In the genomic region with DNA sequence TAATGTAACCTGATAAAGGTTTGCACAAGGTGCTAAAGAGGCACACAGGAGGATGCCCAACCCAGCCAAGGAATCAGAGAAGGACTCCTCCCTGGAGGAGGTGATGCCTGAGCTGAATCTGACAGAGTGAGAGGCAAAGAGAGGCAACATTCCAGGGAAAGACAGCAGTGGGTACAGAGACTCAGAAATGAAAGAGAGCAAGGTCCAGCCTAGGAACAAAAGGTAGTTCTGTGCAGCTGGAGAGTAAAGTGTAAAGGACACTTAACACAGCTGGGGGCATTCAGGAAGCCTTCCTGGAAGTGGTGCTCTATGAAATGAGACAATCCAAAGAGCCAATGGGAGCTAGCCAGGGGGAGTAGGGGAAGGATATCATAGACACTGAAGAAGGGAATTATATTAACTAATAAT, we compare ENCODE assay signal across 1 cellular context.
TF ChIP-seq lines count a peak whose summit lies in the region.

No MANE protein-coding gene starts in this region.

TF ChIP-seq in HepG2, 621 proteins besides CTCF, POLR2A, EP300 and RAD21 (continued from another document and continues in another):
- TF ChIP-seq, protein P1, sequence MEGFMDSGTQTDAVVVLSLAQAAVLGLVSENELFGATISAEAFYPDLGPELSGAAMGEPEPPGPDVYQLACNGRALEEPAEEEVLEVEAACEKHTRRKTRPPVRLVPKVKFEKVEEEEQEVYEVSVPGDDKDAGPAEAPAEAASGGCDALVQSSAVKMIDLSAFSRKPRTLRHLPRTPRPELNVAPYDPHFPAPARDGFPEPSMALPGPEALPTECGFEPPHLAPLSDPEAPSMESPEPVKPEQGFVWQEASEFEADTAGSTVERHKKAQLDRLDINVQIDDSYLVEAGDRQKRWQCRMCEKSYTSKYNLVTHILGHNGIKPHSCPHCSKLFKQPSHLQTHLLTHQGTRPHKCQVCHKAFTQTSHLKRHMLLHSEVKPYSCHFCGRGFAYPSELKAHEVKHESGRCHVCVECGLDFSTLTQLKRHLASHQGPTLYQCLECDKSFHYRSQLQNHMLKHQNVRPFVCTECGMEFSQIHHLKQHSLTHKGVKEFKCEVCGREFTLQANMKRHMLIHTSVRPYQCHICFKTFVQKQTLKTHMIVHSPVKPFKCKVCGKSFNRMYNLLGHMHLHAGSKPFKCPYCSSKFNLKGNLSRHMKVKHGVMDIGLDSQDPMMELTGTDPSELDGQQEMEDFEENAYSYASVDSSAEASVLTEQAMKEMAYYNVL (CRISPR knock-in tag; IDR thresholded peaks at IDR 0.05; ENCODE audit: borderline replicate concordance) = peak; percentile 92
- TF ChIP-seq, protein P2, sequence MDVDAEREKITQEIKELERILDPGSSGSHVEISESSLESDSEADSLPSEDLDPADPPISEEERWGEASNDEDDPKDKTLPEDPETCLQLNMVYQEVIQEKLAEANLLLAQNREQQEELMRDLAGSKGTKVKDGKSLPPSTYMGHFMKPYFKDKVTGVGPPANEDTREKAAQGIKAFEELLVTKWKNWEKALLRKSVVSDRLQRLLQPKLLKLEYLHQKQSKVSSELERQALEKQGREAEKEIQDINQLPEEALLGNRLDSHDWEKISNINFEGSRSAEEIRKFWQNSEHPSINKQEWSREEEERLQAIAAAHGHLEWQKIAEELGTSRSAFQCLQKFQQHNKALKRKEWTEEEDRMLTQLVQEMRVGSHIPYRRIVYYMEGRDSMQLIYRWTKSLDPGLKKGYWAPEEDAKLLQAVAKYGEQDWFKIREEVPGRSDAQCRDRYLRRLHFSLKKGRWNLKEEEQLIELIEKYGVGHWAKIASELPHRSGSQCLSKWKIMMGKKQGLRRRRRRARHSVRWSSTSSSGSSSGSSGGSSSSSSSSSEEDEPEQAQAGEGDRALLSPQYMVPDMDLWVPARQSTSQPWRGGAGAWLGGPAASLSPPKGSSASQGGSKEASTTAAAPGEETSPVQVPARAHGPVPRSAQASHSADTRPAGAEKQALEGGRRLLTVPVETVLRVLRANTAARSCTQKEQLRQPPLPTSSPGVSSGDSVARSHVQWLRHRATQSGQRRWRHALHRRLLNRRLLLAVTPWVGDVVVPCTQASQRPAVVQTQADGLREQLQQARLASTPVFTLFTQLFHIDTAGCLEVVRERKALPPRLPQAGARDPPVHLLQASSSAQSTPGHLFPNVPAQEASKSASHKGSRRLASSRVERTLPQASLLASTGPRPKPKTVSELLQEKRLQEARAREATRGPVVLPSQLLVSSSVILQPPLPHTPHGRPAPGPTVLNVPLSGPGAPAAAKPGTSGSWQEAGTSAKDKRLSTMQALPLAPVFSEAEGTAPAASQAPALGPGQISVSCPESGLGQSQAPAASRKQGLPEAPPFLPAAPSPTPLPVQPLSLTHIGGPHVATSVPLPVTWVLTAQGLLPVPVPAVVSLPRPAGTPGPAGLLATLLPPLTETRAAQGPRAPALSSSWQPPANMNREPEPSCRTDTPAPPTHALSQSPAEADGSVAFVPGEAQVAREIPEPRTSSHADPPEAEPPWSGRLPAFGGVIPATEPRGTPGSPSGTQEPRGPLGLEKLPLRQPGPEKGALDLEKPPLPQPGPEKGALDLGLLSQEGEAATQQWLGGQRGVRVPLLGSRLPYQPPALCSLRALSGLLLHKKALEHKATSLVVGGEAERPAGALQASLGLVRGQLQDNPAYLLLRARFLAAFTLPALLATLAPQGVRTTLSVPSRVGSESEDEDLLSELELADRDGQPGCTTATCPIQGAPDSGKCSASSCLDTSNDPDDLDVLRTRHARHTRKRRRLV (CRISPR knock-in tag; IDR thresholded peaks at IDR 0.05) = no peak
- no peak for TF ChIP-seq HOXD1 (CRISPR knock-in tag; IDR thresholded peaks at IDR 0.05)
- no peak for TF ChIP-seq TBL1XR1 (IDR thresholded peaks at IDR 0.05; ENCODE audit: borderline replicate concordance, low read length, partially characterized antibody)
- TF ChIP-seq ESRRA (CRISPR knock-in tag; IDR thresholded peaks at IDR 0.05; ENCODE audit: low read depth) = peak; percentile 78; the same call in 1 of the 2 replicates
- TF ChIP-seq, protein P3, sequence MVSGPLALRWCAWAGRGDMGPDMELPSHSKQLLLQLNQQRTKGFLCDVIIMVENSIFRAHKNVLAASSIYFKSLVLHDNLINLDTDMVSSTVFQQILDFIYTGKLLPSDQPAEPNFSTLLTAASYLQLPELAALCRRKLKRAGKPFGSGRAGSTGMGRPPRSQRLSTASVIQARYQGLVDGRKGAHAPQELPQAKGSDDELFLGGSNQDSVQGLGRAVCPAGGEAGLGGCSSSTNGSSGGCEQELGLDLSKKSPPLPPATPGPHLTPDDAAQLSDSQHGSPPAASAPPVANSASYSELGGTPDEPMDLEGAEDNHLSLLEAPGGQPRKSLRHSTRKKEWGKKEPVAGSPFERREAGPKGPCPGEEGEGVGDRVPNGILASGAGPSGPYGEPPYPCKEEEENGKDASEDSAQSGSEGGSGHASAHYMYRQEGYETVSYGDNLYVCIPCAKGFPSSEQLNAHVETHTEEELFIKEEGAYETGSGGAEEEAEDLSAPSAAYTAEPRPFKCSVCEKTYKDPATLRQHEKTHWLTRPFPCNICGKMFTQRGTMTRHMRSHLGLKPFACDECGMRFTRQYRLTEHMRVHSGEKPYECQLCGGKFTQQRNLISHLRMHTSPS (CRISPR knock-in tag; IDR thresholded peaks at IDR 0.05; ENCODE audit: low read depth) = peak; percentile 37; the same call in 1 of the 2 replicates
- TF ChIP-seq, protein P4, sequence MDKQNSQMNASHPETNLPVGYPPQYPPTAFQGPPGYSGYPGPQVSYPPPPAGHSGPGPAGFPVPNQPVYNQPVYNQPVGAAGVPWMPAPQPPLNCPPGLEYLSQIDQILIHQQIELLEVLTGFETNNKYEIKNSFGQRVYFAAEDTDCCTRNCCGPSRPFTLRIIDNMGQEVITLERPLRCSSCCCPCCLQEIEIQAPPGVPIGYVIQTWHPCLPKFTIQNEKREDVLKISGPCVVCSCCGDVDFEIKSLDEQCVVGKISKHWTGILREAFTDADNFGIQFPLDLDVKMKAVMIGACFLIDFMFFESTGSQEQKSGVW (CRISPR knock-in tag; IDR thresholded peaks at IDR 0.05; ENCODE audit: borderline replicate concordance) = no peak
- no peak for TF ChIP-seq JUND (CRISPR knock-in tag; IDR thresholded peaks at IDR 0.05)
- TF ChIP-seq TBX2 (CRISPR knock-in tag; IDR thresholded peaks at IDR 0.05; ENCODE audit: borderline replicate concordance) = peak; percentile 81; the same call in 1 of the 2 replicates
- TF ChIP-seq, protein P5, sequence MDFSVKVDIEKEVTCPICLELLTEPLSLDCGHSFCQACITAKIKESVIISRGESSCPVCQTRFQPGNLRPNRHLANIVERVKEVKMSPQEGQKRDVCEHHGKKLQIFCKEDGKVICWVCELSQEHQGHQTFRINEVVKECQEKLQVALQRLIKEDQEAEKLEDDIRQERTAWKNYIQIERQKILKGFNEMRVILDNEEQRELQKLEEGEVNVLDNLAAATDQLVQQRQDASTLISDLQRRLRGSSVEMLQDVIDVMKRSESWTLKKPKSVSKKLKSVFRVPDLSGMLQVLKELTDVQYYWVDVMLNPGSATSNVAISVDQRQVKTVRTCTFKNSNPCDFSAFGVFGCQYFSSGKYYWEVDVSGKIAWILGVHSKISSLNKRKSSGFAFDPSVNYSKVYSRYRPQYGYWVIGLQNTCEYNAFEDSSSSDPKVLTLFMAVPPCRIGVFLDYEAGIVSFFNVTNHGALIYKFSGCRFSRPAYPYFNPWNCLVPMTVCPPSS (IDR thresholded peaks at IDR 0.05) = no peak
- TF ChIP-seq BRCA1 (CRISPR knock-in tag; IDR thresholded peaks at IDR 0.05) = no peak
- TF ChIP-seq JARID2 (CRISPR knock-in tag; IDR thresholded peaks at IDR 0.05; ENCODE audit: insufficient replicate concordance) = no peak
- TF ChIP-seq, protein P6, sequence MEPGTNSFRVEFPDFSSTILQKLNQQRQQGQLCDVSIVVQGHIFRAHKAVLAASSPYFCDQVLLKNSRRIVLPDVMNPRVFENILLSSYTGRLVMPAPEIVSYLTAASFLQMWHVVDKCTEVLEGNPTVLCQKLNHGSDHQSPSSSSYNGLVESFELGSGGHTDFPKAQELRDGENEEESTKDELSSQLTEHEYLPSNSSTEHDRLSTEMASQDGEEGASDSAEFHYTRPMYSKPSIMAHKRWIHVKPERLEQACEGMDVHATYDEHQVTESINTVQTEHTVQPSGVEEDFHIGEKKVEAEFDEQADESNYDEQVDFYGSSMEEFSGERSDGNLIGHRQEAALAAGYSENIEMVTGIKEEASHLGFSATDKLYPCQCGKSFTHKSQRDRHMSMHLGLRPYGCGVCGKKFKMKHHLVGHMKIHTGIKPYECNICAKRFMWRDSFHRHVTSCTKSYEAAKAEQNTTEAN (CRISPR knock-in tag; conservative IDR thresholded peaks at IDR 0.05) = no peak
- no peak for TF ChIP-seq KAT2B (IDR thresholded peaks at IDR 0.05; ENCODE audit: borderline replicate concordance, low read depth, low read length)
- peak; percentile 77 for TF ChIP-seq PHF21A (CRISPR knock-in tag; IDR thresholded peaks at IDR 0.05)
- TF ChIP-seq NAIF1 (CRISPR knock-in tag; IDR thresholded peaks at IDR 0.05; ENCODE audit: borderline replicate concordance) = no peak
- TF ChIP-seq, protein P7, sequence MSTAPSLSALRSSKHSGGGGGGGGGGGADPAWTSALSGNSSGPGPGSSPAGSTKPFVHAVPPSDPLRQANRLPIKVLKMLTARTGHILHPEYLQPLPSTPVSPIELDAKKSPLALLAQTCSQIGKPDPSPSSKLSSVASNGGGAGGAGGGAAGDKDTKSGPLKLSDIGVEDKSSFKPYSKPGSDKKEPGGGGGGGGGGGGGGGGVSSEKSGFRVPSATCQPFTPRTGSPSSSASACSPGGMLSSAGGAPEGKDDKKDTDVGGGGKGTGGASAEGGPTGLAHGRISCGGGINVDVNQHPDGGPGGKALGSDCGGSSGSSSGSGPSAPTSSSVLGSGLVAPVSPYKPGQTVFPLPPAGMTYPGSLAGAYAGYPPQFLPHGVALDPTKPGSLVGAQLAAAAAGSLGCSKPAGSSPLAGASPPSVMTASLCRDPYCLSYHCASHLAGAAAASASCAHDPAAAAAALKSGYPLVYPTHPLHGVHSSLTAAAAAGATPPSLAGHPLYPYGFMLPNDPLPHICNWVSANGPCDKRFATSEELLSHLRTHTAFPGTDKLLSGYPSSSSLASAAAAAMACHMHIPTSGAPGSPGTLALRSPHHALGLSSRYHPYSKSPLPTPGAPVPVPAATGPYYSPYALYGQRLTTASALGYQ (CRISPR knock-in tag; IDR thresholded peaks at IDR 0.05) = no peak
- TF ChIP-seq, protein P8, sequence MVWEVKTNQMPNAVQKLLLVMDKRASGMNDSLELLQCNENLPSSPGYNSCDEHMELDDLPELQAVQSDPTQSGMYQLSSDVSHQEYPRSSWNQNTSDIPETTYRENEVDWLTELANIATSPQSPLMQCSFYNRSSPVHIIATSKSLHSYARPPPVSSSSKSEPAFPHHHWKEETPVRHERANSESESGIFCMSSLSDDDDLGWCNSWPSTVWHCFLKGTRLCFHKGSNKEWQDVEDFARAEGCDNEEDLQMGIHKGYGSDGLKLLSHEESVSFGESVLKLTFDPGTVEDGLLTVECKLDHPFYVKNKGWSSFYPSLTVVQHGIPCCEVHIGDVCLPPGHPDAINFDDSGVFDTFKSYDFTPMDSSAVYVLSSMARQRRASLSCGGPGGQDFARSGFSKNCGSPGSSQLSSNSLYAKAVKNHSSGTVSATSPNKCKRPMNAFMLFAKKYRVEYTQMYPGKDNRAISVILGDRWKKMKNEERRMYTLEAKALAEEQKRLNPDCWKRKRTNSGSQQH (CRISPR knock-in tag; IDR thresholded peaks at IDR 0.05; ENCODE audit: low read depth) = no peak
- peak; percentile 19; the same call in 1 of the 2 replicates for TF ChIP-seq ZSCAN25 (CRISPR knock-in tag; IDR thresholded peaks at IDR 0.05)
- no peak for TF ChIP-seq ZNF10 (CRISPR knock-in tag; IDR thresholded peaks at IDR 0.05; ENCODE audit: borderline replicate concordance, low read depth)
- peak; percentile 96 for TF ChIP-seq SOX5 (CRISPR knock-in tag; IDR thresholded peaks at IDR 0.05; ENCODE audit: borderline replicate concordance)
- TF ChIP-seq ZFP41 (CRISPR knock-in tag; IDR thresholded peaks at IDR 0.05; ENCODE audit: borderline replicate concordance) = no peak
- no peak for TF ChIP-seq CC2D1A (CRISPR knock-in tag; IDR thresholded peaks at IDR 0.05)
- no peak for TF ChIP-seq ZBTB20 (CRISPR knock-in tag; IDR thresholded peaks at IDR 0.05; ENCODE audit: borderline replicate concordance, low read depth)
- TF ChIP-seq ATAD3A (CRISPR knock-in tag; IDR thresholded peaks at IDR 0.05) = no peak
- 0 out of 2 replicates have a peak, but pooled peaks have one; percentile 57 for TF ChIP-seq ZKSCAN5 (CRISPR knock-in tag; IDR thresholded peaks at IDR 0.05)
- peak; percentile 95 for TF ChIP-seq ZNF263 (CRISPR knock-in tag; IDR thresholded peaks at IDR 0.05)
- TF ChIP-seq, protein P9, sequence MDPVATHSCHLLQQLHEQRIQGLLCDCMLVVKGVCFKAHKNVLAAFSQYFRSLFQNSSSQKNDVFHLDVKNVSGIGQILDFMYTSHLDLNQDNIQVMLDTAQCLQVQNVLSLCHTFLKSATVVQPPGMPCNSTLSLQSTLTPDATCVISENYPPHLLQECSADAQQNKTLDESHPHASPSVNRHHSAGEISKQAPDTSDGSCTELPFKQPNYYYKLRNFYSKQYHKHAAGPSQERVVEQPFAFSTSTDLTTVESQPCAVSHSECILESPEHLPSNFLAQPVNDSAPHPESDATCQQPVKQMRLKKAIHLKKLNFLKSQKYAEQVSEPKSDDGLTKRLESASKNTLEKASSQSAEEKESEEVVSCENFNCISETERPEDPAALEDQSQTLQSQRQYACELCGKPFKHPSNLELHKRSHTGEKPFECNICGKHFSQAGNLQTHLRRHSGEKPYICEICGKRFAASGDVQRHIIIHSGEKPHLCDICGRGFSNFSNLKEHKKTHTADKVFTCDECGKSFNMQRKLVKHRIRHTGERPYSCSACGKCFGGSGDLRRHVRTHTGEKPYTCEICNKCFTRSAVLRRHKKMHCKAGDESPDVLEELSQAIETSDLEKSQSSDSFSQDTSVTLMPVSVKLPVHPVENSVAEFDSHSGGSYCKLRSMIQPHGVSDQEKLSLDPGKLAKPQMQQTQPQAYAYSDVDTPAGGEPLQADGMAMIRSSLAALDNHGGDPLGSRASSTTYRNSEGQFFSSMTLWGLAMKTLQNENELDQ (CRISPR knock-in tag; IDR thresholded peaks at IDR 0.05; ENCODE audit: borderline replicate concordance) = no peak
- peak; percentile 55; the same call in 1 of the 2 replicates for TF ChIP-seq RXRA (CRISPR knock-in tag; IDR thresholded peaks at IDR 0.05)
- TF ChIP-seq KLF15 (CRISPR knock-in tag; IDR thresholded peaks at IDR 0.05; ENCODE audit: borderline replicate concordance) = no peak
- 0 out of 2 replicates have a peak, but pooled peaks have one; percentile 64 for TF ChIP-seq ZNF331 (CRISPR knock-in tag; IDR thresholded peaks at IDR 0.05)
- TF ChIP-seq ZNF510 (CRISPR knock-in tag; IDR thresholded peaks at IDR 0.05; ENCODE audit: low read depth) = no peak
- TF ChIP-seq, protein P10, sequence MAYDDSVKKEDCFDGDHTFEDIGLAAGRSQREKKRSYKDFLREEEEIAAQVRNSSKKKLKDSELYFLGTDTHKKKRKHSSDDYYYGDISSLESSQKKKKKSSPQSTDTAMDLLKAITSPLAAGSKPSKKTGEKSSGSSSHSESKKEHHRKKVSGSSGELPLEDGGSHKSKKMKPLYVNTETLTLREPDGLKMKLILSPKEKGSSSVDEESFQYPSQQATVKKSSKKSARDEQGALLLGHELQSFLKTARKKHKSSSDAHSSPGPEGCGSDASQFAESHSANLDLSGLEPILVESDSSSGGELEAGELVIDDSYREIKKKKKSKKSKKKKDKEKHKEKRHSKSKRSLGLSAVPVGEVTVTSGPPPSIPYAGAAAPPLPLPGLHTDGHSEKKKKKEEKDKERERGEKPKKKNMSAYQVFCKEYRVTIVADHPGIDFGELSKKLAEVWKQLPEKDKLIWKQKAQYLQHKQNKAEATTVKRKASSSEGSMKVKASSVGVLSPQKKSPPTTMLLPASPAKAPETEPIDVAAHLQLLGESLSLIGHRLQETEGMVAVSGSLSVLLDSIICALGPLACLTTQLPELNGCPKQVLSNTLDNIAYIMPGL (CRISPR knock-in tag; IDR thresholded peaks at IDR 0.05; ENCODE audit: borderline replicate concordance in 1 of 2, low read depth in 1 of 2) = 0 out of 4 replicates have a peak, but pooled peaks of 1 of the 2 experiments have one; percentile 18
- no peak for TF ChIP-seq KAT7 (CRISPR knock-in tag; IDR thresholded peaks at IDR 0.05; ENCODE audit: borderline replicate concordance)
- no peak for TF ChIP-seq ZNF543 (CRISPR knock-in tag; IDR thresholded peaks at IDR 0.05)
